ENCODE assay signal across 1 cellular context in genomic region chr5:141326088-141326854, GRCh38.
TF ChIP-seq lines count a peak whose summit lies in the region.

No MANE protein-coding gene starts in this region.

TF ChIP-seq in K562, 482 proteins besides CTCF, POLR2A, EP300 and RAD21 (continued from another document and continues in another):
- TF ChIP-seq ELK1 (CRISPR knock-in tag; IDR thresholded peaks at IDR 0.05) (no peak), OTX1 (CRISPR knock-in tag; IDR thresholded peaks at IDR 0.05) (no peak), TCF7 (IDR thresholded peaks at IDR 0.05; ENCODE audit: borderline replicate concordance) (no peak), HDAC2 (IDR thresholded peaks at IDR 0.05) (peak; percentile 47; the same call in 1 of the 2 replicates), CTBP1 (IDR thresholded peaks at IDR 0.05; ENCODE audit: borderline replicate concordance) (peak; percentile 77), ZNF785 (CRISPR knock-in tag; IDR thresholded peaks at IDR 0.05) (no peak), RFX7 (CRISPR knock-in tag; IDR thresholded peaks at IDR 0.05) (no peak), MAFK (IDR thresholded peaks at IDR 0.05; ENCODE audit: low read length) (peak; percentile 61; the same call in 1 of the 2 replicates), TFAP4 (CRISPR knock-in tag; IDR thresholded peaks at IDR 0.05; ENCODE audit: borderline replicate concordance) (no peak), MCM3 (IDR thresholded peaks at IDR 0.05) (no peak), NFIC (IDR thresholded peaks at IDR 0.05) (peak; percentile 1; the same call in 1 of the 2 replicates), XRCC5 (IDR thresholded peaks at IDR 0.05; ENCODE audit: low read depth, low read length) (no peak), RREB1 (CRISPR knock-in tag; IDR thresholded peaks at IDR 0.05) (no peak), MGA (IDR thresholded peaks at IDR 0.05) (peak; percentile 85), SUPT5H (IDR thresholded peaks at IDR 0.05) (peak; percentile 61; the same call in 1 of the 2 replicates), CBX3 (IDR thresholded peaks at IDR 0.05; ENCODE audit: borderline replicate concordance in 1 of 2, low read length in 2 of 2) (peak in 1 of 2 experiments; percentile 69; a peak in 2 of 3 replicates), MTF1 (CRISPR knock-in tag; IDR thresholded peaks at IDR 0.05; ENCODE audit: borderline replicate concordance) (no peak), SOX6 (IDR thresholded peaks at IDR 0.05) (peak; percentile 79), MAX (CRISPR knock-in tag; IDR thresholded peaks at IDR 0.05) (no peak), EP400 (IDR thresholded peaks at IDR 0.05) (peak; percentile 43; the same call in 1 of the 2 replicates), ZBTB5 (IDR thresholded peaks at IDR 0.05) (no peak), NR2C2 (CRISPR knock-in tag; IDR thresholded peaks at IDR 0.05) (no peak), NR2C2 (tag; IDR thresholded peaks at IDR 0.05) (no peak), SAFB (IDR thresholded peaks at IDR 0.05; ENCODE audit: borderline replicate concordance, low read depth, low read length) (no peak), TEAD2 (tag; IDR thresholded peaks at IDR 0.05) (no peak), SLC30A9 (CRISPR knock-in tag; IDR thresholded peaks at IDR 0.05) (no peak), ZBTB1 (CRISPR knock-in tag; IDR thresholded peaks at IDR 0.05; ENCODE audit: borderline replicate concordance, low read depth) (no peak), ZNF395 (CRISPR knock-in tag; IDR thresholded peaks at IDR 0.05) (no peak)
